In genomic region chr1:174883361-174883760, GRCh38 we compare ENCODE assay signal across 10 cellular contexts.
A peak's percentile ranks its signal among the peaks of the same experiment; 100 is the strongest.
DNase-seq lines count a peak whose midpoint lies in the region; ATAC-seq and TF ChIP-seq lines count a peak whose summit lies in the region.
"Had no signal": no experiment of that assay in that cellular context is flagged by ENCODE, and none has a peak within 500 bp of the region (broad histone marks: within the 10 kb centered on the region; RNA-seq: fewer than 3 reads in every experiment).

No MANE protein-coding gene starts in this region.

- H3K23ac ChIP-seq in trophoblast cell (ENCODE audit: low read length), result no peak overlapping the region

- no peak for TF ChIP-seq CTCF in left ventricle myocardium inferior (IDR thresholded peaks at IDR 0.05; ENCODE audit: borderline replicate concordance)

- no peak overlapping the region for H4K12ac ChIP-seq in trophoblast cell (ENCODE audit: low read depth, low read length)

- no peak overlapping the region for H2AK5ac ChIP-seq in trophoblast cell (ENCODE audit: low read length)

- no peak overlapping the region for H3K9ac ChIP-seq in trophoblast cell (ENCODE audit: low read length)

- ATAC-seq in left ventricle myocardium superior (peak; percentile 45), GM18511 (IDR thresholded peaks at IDR 0.05; ENCODE audit: unreplicated experiment) (no peak), GM21367 (IDR thresholded peaks at IDR 0.05; ENCODE audit: unreplicated experiment) (no peak), HG03196 (IDR thresholded peaks at IDR 0.05; ENCODE audit: unreplicated experiment) (no peak)

- H2AFZ ChIP-seq in trophoblast cell (ENCODE audit: insufficient read depth, low read length, poor library complexity), result no peak overlapping the region

- H3K18ac ChIP-seq in trophoblast cell (ENCODE audit: low read length), result no peak overlapping the region

- H4K91ac ChIP-seq in trophoblast cell (ENCODE audit: low read depth, low read length), result no peak overlapping the region

- H3K27ac ChIP-seq in left ventricle myocardium inferior (replicated peaks), result no peak overlapping the region
- no peak overlapping the region for H3K27ac ChIP-seq in trophoblast cell (ENCODE audit: low read depth, low read length)

- H3K4ac ChIP-seq in trophoblast cell (ENCODE audit: low read depth, low read length), result no peak overlapping the region

- no peaks in the 10 kb centered on the region for H3K79me2 ChIP-seq in trophoblast cell (ENCODE audit: control insufficient read depth, insufficient read depth, low read length, poor library complexity)

- H2BK120ac ChIP-seq in trophoblast cell (ENCODE audit: insufficient read depth, low read length, poor library complexity), result no peak overlapping the region

- no peak overlapping the region for H3K4me2 ChIP-seq in trophoblast cell (ENCODE audit: low read length)

- DNase-seq in left ventricle myocardium superior (no peak), left ventricle myocardium inferior (no peak), RKO (ENCODE audit: low spot score) (peak; percentile 42), fibroblast of gingiva (ENCODE audit: low read depth) (peak; percentile 24), trophoblast cell (no peak)
- DNase-seq: activated CD4-positive, alpha-beta memory T cell treated with anti-CD3 and anti-CD28 coated beads, Interleukin-2, amount 10 ng/mL, durations not matched to agents 7 days and 5 days; NCI-H1048 had no signal

- intact Hi-C loops in left ventricle myocardium superior (cut with micrococcal nuclease) (no loop called here), left ventricle myocardium inferior (cut with micrococcal nuclease) (no loop called here)

- no peak overlapping the region for H2BK5ac ChIP-seq in trophoblast cell (ENCODE audit: low read depth, low read length, poor library complexity)

- H3K4me3 ChIP-seq in left ventricle myocardium inferior (no peak overlapping the region), trophoblast cell (ENCODE audit: low read depth, low read length) (no peak overlapping the region)

- no peaks in the 10 kb centered on the region for H3K79me1 ChIP-seq in trophoblast cell (ENCODE audit: low read length)

- H3K4me1 ChIP-seq in left ventricle myocardium inferior (peaks cover 28% of the 10 kb centered on the region), trophoblast cell (ENCODE audit: control insufficient read depth in 1 of 2, insufficient read depth in 2 of 2, low read length in 2 of 2) (no peaks in the 10 kb centered on the region)

- no peak overlapping the region for H3K14ac ChIP-seq in trophoblast cell (ENCODE audit: low read length)

- no peak overlapping the region for H4K8ac ChIP-seq in trophoblast cell (ENCODE audit: low read depth, low read length)

- H2BK12ac ChIP-seq in trophoblast cell (ENCODE audit: low read length), result no peak overlapping the region

- H3K9me3 ChIP-seq in left ventricle myocardium inferior (replicated peaks) (no peaks in the 10 kb centered on the region), trophoblast cell (ENCODE audit: insufficient read depth, low read depth, low read length) (no peaks in the 10 kb centered on the region)

- H3K36me3 ChIP-seq in left ventricle myocardium inferior (no peaks in the 10 kb centered on the region), trophoblast cell (ENCODE audit: control insufficient read depth in 1 of 2, insufficient read depth in 2 of 2, low read length in 2 of 2) (no peaks in the 10 kb centered on the region)

- H3K27me3 ChIP-seq in left ventricle myocardium inferior (ENCODE audit: low read depth) (no peaks in the 10 kb centered on the region), trophoblast cell (ENCODE audit: insufficient read depth, low read length) (no peaks in the 10 kb centered on the region)

- no CpG with 5 or more reads among the region's 1 CpG for WGBS in trophoblast cell (ENCODE audit: extremely low coverage, insufficient coverage, insufficient read length)

Comparison
In these comparisons a context has a peak if more than half of its experiments do, and no peak if none do; other contexts are left out.
1. DNase-seq: peak in RKO (single experiment) and fibroblast of gingiva (single experiment); none in left ventricle myocardium superior (single experiment), left ventricle myocardium inferior (single experiment) and trophoblast cell (0 of 2).